In genomic region chr2:151808258-151809072, GRCh38 we compare ENCODE assay signal across 1 cellular context.
TF ChIP-seq lines count a peak whose summit lies in the region.

No MANE protein-coding gene starts in this region.

TF ChIP-seq in K562, 482 proteins besides CTCF, POLR2A, EP300 and RAD21 (continued from another document):
- TF ChIP-seq MXD1 (CRISPR knock-in tag; IDR thresholded peaks at IDR 0.05; ENCODE audit: borderline replicate concordance, poor library complexity, severe bottlenecking) (no peak), ZNF3 (CRISPR knock-in tag; IDR thresholded peaks at IDR 0.05) (no peak), GATAD2A (IDR thresholded peaks at IDR 0.05) (no peak), ZBTB5 (IDR thresholded peaks at IDR 0.05) (no peak), ZFP1 (CRISPR knock-in tag; IDR thresholded peaks at IDR 0.05) (no peak), NR2C2 (CRISPR knock-in tag; IDR thresholded peaks at IDR 0.05) (no peak), NR2C2 (tag; IDR thresholded peaks at IDR 0.05) (no peak), POLR2H (tag; IDR thresholded peaks at IDR 0.05; ENCODE audit: low read depth) (0 out of 2 replicates have a peak, but pooled peaks have one; percentile 4), SRSF7 (optimal IDR thresholded peaks at IDR 0.05; ENCODE audit: low read depth, low read length) (no peak), ETS2 (tag; IDR thresholded peaks at IDR 0.05; ENCODE audit: borderline replicate concordance, poor library complexity, severe bottlenecking) (no peak), E2F3 (CRISPR knock-in tag; IDR thresholded peaks at IDR 0.05) (no peak), BMI1 (IDR thresholded peaks at IDR 0.05; ENCODE audit: low read length) (no peak), ZNF274 (IDR thresholded peaks at IDR 0.05; ENCODE audit: borderline replicate concordance, low read depth, low read length) (no peak), ZNF395 (CRISPR knock-in tag; IDR thresholded peaks at IDR 0.05) (no peak), ATF2 (CRISPR knock-in tag; IDR thresholded peaks at IDR 0.05) (no peak)
- TF ChIP-seq, protein P1, sequence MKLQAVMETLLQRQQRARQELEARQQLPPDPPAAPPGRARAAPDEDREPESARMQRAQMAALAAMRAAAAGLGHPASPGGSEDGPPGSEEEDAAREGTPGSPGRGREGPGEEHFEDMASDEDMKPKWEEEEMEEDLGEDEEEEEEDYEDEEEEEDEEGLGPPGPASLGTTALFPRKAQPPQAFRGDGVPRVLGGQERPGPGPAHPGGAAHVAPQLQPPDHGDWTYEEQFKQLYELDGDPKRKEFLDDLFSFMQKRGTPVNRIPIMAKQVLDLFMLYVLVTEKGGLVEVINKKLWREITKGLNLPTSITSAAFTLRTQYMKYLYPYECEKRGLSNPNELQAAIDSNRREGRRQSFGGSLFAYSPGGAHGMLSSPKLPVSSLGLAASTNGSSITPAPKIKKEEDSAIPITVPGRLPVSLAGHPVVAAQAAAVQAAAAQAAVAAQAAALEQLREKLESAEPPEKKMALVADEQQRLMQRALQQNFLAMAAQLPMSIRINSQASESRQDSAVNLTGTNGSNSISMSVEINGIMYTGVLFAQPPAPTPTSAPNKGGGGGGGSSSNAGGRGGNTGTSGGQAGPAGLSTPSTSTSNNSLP (IDR thresholded peaks at IDR 0.05; ENCODE audit: borderline replicate concordance, low read depth, low read length), result peak; percentile 93; the same call in 1 of the 2 replicates
TF ChIP-seq in K562: peak in this region for 3.
